In the genomic region with DNA sequence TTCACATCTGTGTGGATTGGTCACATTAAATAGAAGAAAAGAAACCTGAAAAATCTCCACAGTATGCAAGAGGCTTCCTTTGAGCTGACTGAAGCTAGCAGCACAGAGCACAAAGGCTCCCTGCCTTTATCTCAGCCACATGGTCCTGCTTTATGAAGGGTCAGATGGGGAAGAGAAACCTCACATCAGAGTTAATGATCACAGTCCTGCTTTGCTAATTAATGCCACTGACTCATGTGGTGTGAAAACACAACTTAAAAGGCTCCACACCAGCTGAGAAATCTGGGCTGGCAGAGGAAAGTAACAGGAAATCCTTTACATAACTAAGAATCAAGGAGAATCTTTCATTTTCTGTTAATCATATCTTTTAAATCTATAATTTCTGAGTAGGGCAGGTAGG, we compare ENCODE assay signal across 16 cellular contexts.
DNase-seq lines count a peak whose midpoint lies in the region; ATAC-seq lines count a peak whose summit lies in the region.
"Had no signal": no experiment of that assay in that cellular context is flagged by ENCODE, and none has a peak within 500 bp of the region (broad histone marks: within the 10 kb centered on the region; RNA-seq: fewer than 3 reads in every experiment).

No MANE protein-coding gene starts in this region.

- peak; percentile 12 for DNase-seq in iPS-NIHi7 (ENCODE audit: extremely low spot score)
- DNase-seq in ureter (ENCODE audit: low spot score): no peak
- no peak for DNase-seq in NCI-H510A treated with DMSO at 0.1 percent for 48 hours (lab: John Stamatoyannopoulos, UW)
- no peak for DNase-seq in Ammon's horn (ENCODE audit: low spot score)
- DNase-seq: activated B cell treated with CpG ODN at 0.5 μM for 24 hours; activated T-cell treated with anti-CD3 and anti-CD28 coated beads, Interleukin-2, amount 50 U/mL, for 4 hours; heart right ventricle; left ventricle myocardium superior; MV-4-11; NCI-H510A; occipital lobe; uterus had no signal

- peak; percentile 90 for ATAC-seq in GM18907 (IDR thresholded peaks at IDR 0.05; ENCODE audit: unreplicated experiment)
- ATAC-seq in GM21717 (IDR thresholded peaks at IDR 0.05; ENCODE audit: unreplicated experiment): peak; percentile 90
- peak; percentile 89 for ATAC-seq in HG03196 (IDR thresholded peaks at IDR 0.05; ENCODE audit: unreplicated experiment)
- ATAC-seq in HG03039 (IDR thresholded peaks at IDR 0.05; ENCODE audit: unreplicated experiment): no peak
- ATAC-seq: activated T-cell treated with anti-CD3 and anti-CD28 coated beads, Interleukin-2, amount 50 U/mL, for 4 hours; heart right ventricle; left ventricle myocardium superior had no signal
